ENCODE assay signal across 10 cellular contexts in the genomic region with DNA sequence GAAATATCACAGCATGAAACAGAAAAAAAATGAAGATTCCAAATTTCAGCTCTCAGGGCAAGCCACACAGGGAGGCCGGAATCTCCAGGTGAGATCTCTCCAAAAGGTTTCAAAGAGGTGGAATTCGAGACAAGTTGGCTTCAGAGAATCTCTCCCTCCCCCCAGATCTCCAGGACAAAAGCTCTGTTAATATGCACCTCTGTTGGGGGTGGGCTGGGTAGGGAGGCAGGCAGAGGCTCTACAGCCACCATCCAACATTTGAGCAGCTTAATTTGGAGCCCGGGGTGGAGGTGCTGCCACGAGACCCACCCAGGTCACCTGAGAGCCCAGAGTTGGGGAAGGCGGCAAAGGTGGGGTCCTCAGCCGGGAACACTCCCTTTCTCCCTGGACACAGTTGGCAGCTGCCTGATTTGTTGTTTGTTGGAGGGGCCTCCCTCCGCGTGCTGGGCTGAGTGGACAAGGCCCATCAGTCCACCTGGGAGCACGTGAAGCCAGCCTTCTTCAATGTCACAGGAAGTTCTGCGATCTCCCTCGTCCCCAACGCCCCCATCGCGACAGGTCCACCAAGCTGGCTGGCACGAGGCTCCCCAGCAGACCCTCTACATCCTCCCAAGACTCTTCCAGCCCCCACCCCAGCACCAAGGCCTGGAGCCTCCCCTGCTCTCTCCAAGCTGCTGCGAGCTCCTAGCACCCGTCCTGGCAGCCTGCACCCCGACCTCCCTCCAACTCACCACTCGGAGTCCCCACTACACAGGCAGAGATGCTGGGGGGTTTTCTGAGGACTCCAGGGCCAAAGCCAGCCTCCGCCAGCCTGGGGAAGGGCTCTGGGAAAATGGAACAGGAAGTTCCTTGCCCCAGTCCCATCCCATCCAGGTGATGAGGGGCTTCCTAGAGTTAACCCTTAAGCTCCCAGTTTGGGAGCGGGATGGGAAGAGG. TPM values are rescaled to one million over a fixed set of nuclear protein-coding genes. Genes with fewer than 3 reads are reported as not detected.
DNase-seq lines count a peak whose midpoint lies in the region; ATAC-seq lines count a peak whose summit lies in the region.
"Had no signal": no experiment of that assay in that cellular context is flagged by ENCODE, and none has a peak within 500 bp of the region (broad histone marks: within the 10 kb centered on the region; RNA-seq: fewer than 3 reads in every experiment).

Gene ZSCAN10, minus strand, starts transcription at position 836 of the 936 bp plus-strand sequence. CDS start 6,357 bp downstream, outside the sequence.

- no peaks in the 10 kb centered on the region for H3K27me3 ChIP-seq in BLaER1 treated with 17β-estradiol and CSF1 and Interleukin-3, amounts not matched to agents 10 nM and 100 nM
- no peaks in the 10 kb centered on the region for H3K27me3 ChIP-seq in duodenal mucosa (ENCODE audit: control insufficient read depth in 1 of 2, insufficient read depth in 2 of 2, low read length in 2 of 2)

- POLR2A ChIA-PET in naive thymus-derived CD8-positive, alpha-beta T cell (lab: Charles Lee): interaction anchor here (0.6 to 15.9 kb wide), 14 partner anchors 8 to 422 kb away, joined by 3 to 261 read pairs (median 6); partner anchors contain the start of genes IL32 and ZNF213

- H3K36me3 Mint-ChIP-seq in IgD-negative memory B cell: no peaks in the 10 kb centered on the region
- H3K36me3 Mint-ChIP-seq in naive thymus-derived CD8-positive, alpha-beta T cell: no peaks in the 10 kb centered on the region

- peak within 1 kb of the TSS in 1 of 11 experiments; percentile 13; a peak in 2 of 22 replicates for H3K27ac ChIP-seq in BLaER1 treated with 17β-estradiol and CSF1 and Interleukin-3, amounts not matched to agents 10 nM and 100 nM
- no peak within 1 kb of the TSS for H3K27ac ChIP-seq in duodenal mucosa (ENCODE audit: low read depth, low read length)
- H3K27ac ChIP-seq in substantia nigra (ENCODE audit: low read depth, low read length, poor library complexity, severe bottlenecking): no peak within 1 kb of the TSS
- H3K27ac ChIP-seq in caudate nucleus (ENCODE audit: low read depth, low read length): no peak within 1 kb of the TSS

- peak within 1 kb of the TSS; percentile 57 to 89 (median 75) for H3K4me2 ChIP-seq in BLaER1 treated with 17β-estradiol and CSF1 and Interleukin-3, amounts not matched to agents 10 nM and 100 nM

- peak within 1 kb of the TSS; percentile 77 to 93 (median 88) for H3K4me3 Mint-ChIP-seq in IgD-negative memory B cell
- peak within 1 kb of the TSS; percentile 70 to 87 (median 78) for H3K4me3 Mint-ChIP-seq in naive thymus-derived CD8-positive, alpha-beta T cell

- peak within 1 kb of the TSS in 2 of 10 experiments; percentile 3 to 55; a peak in 2 of 20 replicates for H3K4me3 ChIP-seq in BLaER1 treated with 17β-estradiol and CSF1 and Interleukin-3, amounts not matched to agents 10 nM and 100 nM
- H3K4me3 ChIP-seq in duodenal mucosa (ENCODE audit: low read depth in 1 of 2, low read length in 2 of 2): peak within 1 kb of the TSS; percentile 18 to 58

- peak in 1 of 10 donors; percentile 10 for DNase-seq in naive thymus-derived CD8-positive, alpha-beta T cell
- DNase-seq in substantia nigra (lab: John Stamatoyannopoulos, UW) (no peak), caudate nucleus (lab: John Stamatoyannopoulos, UW) (no peak), DMS153 treated with DMSO at 0.1 percent for 48 hours (lab: John Stamatoyannopoulos, UW; ENCODE audit: unreplicated experiment) (no peak)
- DNase-seq: NCI-H2029 treated with DMSO at 0.1 percent for 48 hours; stimulated activated CD4-positive, alpha-beta T cell treated with anti-CD3 and anti-CD28 coated beads, Interleukin-2, amount 100 ng/mL, for 24 hours had no signal

- no peaks in the 10 kb centered on the region for H3K9me3 ChIP-seq in BLaER1 treated with 17β-estradiol and CSF1 and Interleukin-3, amounts not matched to agents 10 nM and 100 nM (replicated peaks in 1 of 11)
- H3K9me3 ChIP-seq in duodenal mucosa (ENCODE audit: control insufficient read depth in 1 of 2, low read length in 2 of 2): no peaks in the 10 kb centered on the region

- H3K27ac Mint-ChIP-seq in IgD-negative memory B cell: peak within 1 kb of the TSS; percentile 78 to 95 (median 84)
- H3K27ac Mint-ChIP-seq in naive thymus-derived CD8-positive, alpha-beta T cell: peak within 1 kb of the TSS in 9 of 10 donors; percentile 72 to 90 (median 79)

- H3K4me1 ChIP-seq in BLaER1 treated with 17β-estradiol and CSF1 and Interleukin-3, amounts not matched to agents 10 nM and 100 nM: peaks cover 48 to 93% (median 88%) of the 10 kb centered on the region in 10 experiments
- peaks cover 15 to 28% of the 10 kb centered on the region in 2 donors for H3K4me1 ChIP-seq in duodenal mucosa (ENCODE audit: control insufficient read depth in 1 of 2, insufficient read depth in 2 of 2, low read length in 2 of 2)

- no peak for ATAC-seq in naive thymus-derived CD8-positive, alpha-beta T cell
- ATAC-seq in GM21529 (IDR thresholded peaks at IDR 0.05; ENCODE audit: unreplicated experiment): no peak

- H3K36me3 ChIP-seq in BLaER1 treated with 17β-estradiol and CSF1 and Interleukin-3, amounts not matched to agents 10 nM and 100 nM: no peaks in the 10 kb centered on the region
- no peaks in the 10 kb centered on the region for H3K36me3 ChIP-seq in duodenal mucosa (ENCODE audit: control insufficient read depth in 1 of 2, insufficient read depth in 2 of 2, low read length in 2 of 2)

- H3K4me1 Mint-ChIP-seq in IgD-negative memory B cell: peaks cover 26 to 36% (median 36%) of the 10 kb centered on the region in 3 donors
- peaks cover 28 to 67% (median 66%) of the 10 kb centered on the region in 4 donors for H3K4me1 Mint-ChIP-seq in naive thymus-derived CD8-positive, alpha-beta T cell

- H3K27me3 Mint-ChIP-seq in IgD-negative memory B cell: no peaks in the 10 kb centered on the region
- no peaks in the 10 kb centered on the region for H3K27me3 Mint-ChIP-seq in naive thymus-derived CD8-positive, alpha-beta T cell

- H4K20me1 ChIP-seq in BLaER1 treated with 17β-estradiol and CSF1 and Interleukin-3, amounts not matched to agents 10 nM and 100 nM: no peaks in the 10 kb centered on the region

- H3K9me3 Mint-ChIP-seq in IgD-negative memory B cell: no peaks in the 10 kb centered on the region
- no peaks in the 10 kb centered on the region for H3K9me3 Mint-ChIP-seq in naive thymus-derived CD8-positive, alpha-beta T cell

- H3K9ac ChIP-seq in BLaER1 treated with 17β-estradiol and CSF1 and Interleukin-3, amounts not matched to agents 10 nM and 100 nM: 0 out of 22 replicates have a peak within 1 kb of the TSS, but pooled peaks of 1 of the 11 experiments have one; percentile 22
- peak within 1 kb of the TSS in 1 of 2 donors; percentile 43 for H3K9ac ChIP-seq in duodenal mucosa (ENCODE audit: low read depth in 1 of 2, low read length in 2 of 2)

RNA-seq across cellular contexts. Expression of gene ZSCAN10, which starts in this region (rescaled TPM):
- polyA plus RNA-seq in IgD-negative memory B cell: not detected
- under 1 TPM in 1 of 2 experiments, not detected in 1; 0.26 TPM for total RNA-seq in naive thymus-derived CD8-positive, alpha-beta T cell
- not detected for polyA plus RNA-seq in naive thymus-derived CD8-positive, alpha-beta T cell
